In the genomic region with DNA sequence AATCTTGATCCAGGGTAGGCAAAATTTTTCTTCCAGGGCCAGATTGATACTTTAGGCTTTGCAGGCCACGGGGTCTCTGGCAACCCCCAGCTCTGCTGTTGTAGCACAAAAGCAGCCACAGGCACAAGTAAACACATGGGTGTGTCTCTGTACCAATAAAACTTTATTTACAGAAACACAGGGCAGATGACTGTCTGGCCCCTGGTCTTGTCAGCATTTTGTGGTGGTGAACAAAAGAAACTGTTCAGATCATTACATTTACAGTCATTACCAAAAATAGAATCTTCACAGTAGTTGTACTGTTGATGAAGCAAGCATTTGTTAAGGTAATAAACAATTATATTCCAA, we compare ENCODE assay signal across 18 cellular contexts. TPM values are rescaled to one million over a fixed set of nuclear protein-coding genes. Genes with fewer than 3 reads are reported as not detected.
"Had no signal": no experiment of that assay in that cellular context is flagged by ENCODE, and none has a peak within 500 bp of the region (broad histone marks: within the 10 kb centered on the region; RNA-seq: fewer than 3 reads in every experiment).

No MANE protein-coding gene starts in this region.

- H3K4me1 ChIP-seq: sigmoid colon had no signal

- H3K9me3 ChIP-seq: gastrocnemius medialis, heart right ventricle, ovary, sigmoid colon, thoracic aorta, upper lobe of left lung had no signal

- H3K36me3 ChIP-seq: ovary had no signal

- H3K27ac ChIP-seq: gastrocnemius medialis, ovary, sigmoid colon, thoracic aorta, upper lobe of left lung, WERI-Rb-1 had no signal

- ATAC-seq: effector memory CD8-positive, alpha-beta T cell; gastrocnemius medialis; natural killer cell; stimulated activated naive B cell treated with anti-CD40 and anti-IgM and Interleukin-4, amounts not matched to agents 10 μg/mL and 1 μg/mL and 100 μg/mL, for 72 hours had no signal

- H3K4me3 ChIP-seq: gastrocnemius medialis, heart right ventricle, ovary, sigmoid colon, thoracic aorta, upper lobe of left lung had no signal

- H3K27me3 ChIP-seq: gastrocnemius medialis, heart right ventricle, ovary, sigmoid colon, upper lobe of left lung had no signal

- DNase-seq: activated CD4-positive, alpha-beta T cell treated with anti-CD3 and anti-CD28 coated beads, Interleukin-2, amount 50 U/mL, for 48 hours; activated gamma-delta T cell treated with Interleukin-2 at 50 U/mL for 16 hours; amniotic stem cell; dermis blood vessel endothelial cell; effector memory CD8-positive, alpha-beta T cell; gastrocnemius medialis; heart right ventricle; mesendoderm; natural killer cell; ovary; sigmoid colon; stimulated activated naive B cell treated with anti-CD40 and anti-IgM and Interleukin-4, amounts not matched to agents 10 μg/mL and 1 μg/mL and 100 μg/mL, for 72 hours; WERI-Rb-1 had no signal

RNA-seq across cellular contexts. Expression of a gene that starts 45.0 kb away (rescaled TPM):
- total RNA-seq: dermis blood vessel endothelial cell; epithelial cell of proximal tubule; liver; natural killer cell; T-helper 2 cell treated with Interferon-gamma antibody and Interleukin-4, amounts not matched to agents 100 ng/mL and 5 ng/mL, for 36 hours; thoracic aorta had no signal
